Comparison of ENCODE assay signal across 1 cellular context in the genomic region with DNA sequence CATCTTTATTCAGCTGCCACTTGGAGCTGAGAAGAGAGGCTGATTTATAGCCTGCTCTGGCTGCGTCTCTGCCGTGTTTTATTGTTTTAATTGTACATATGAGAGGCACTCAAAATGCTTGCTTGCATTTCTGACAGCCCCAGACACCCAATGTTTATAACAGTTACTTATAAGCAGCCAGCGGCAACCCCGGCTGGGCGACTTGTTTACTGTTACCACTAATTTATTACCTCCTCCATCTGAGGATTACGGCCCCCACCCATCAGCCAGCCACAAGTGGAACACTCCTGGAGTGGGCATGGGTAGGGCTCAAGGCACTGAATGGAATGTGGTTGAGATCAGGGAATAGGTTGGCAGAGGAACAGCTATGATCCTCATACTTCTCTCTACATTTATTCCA.
TF ChIP-seq lines count a peak whose summit lies in the region.

No MANE protein-coding gene starts in this region.

TF ChIP-seq in HEK293, 187 proteins besides CTCF, POLR2A, EP300 and RAD21 (continued from another document and continues in another):
- TF ChIP-seq ZBTB21 (tag by site-specific recombination; IDR thresholded peaks at IDR 0.05) (no peak), GLI4 (tag by site-specific recombination; IDR thresholded peaks at IDR 0.05) (no peak), GLI2 (tag by site-specific recombination; IDR thresholded peaks at IDR 0.05; ENCODE audit: borderline replicate concordance, low read depth) (no peak), PRDM6 (tag by site-specific recombination; IDR thresholded peaks at IDR 0.05) (peak; percentile 59), ZNF391 (tag by site-specific recombination; IDR thresholded peaks at IDR 0.05; ENCODE audit: borderline replicate concordance, low read depth) (no peak), ZNF157 (tag by site-specific recombination; IDR thresholded peaks at IDR 0.05) (no peak), SCRT2 (tag by site-specific recombination; IDR thresholded peaks at IDR 0.05) (peak; percentile 88), EGR2 (tag by site-specific recombination; IDR thresholded peaks at IDR 0.05; ENCODE audit: low read depth) (no peak), SP7 (tag by site-specific recombination; IDR thresholded peaks at IDR 0.05) (peak; percentile 93), TRIM28 (IDR thresholded peaks at IDR 0.05; ENCODE audit: borderline replicate concordance, low read length) (no peak), ZNF223 (tag by site-specific recombination; IDR thresholded peaks at IDR 0.05) (no peak), ZNF843 (tag by site-specific recombination; IDR thresholded peaks at IDR 0.05) (peak; percentile 82), ZNF549 (tag by site-specific recombination; IDR thresholded peaks at IDR 0.05) (no peak), ZNF155 (tag by site-specific recombination; IDR thresholded peaks at IDR 0.05) (no peak), ZBTB6 (tag by site-specific recombination; IDR thresholded peaks at IDR 0.05) (0 out of 2 replicates have a peak, but pooled peaks have one; percentile 37), ZNF302 (tag by site-specific recombination; IDR thresholded peaks at IDR 0.05; ENCODE audit: low read depth) (no peak), ZIC2 (tag by site-specific recombination; IDR thresholded peaks at IDR 0.05) (peak; percentile 75), ZNF768 (tag by site-specific recombination; IDR thresholded peaks at IDR 0.05) (no peak), BCL6B (tag by site-specific recombination; IDR thresholded peaks at IDR 0.05) (no peak), SP2 (tag by site-specific recombination; IDR thresholded peaks at IDR 0.05) (no peak), HOXC10 (CRISPR knock-in tag; IDR thresholded peaks at IDR 0.05) (no peak), ZNF777 (tag by site-specific recombination; IDR thresholded peaks at IDR 0.05; ENCODE audit: borderline replicate concordance) (no peak), REPIN1 (tag by site-specific recombination; IDR thresholded peaks at IDR 0.05; ENCODE audit: low read depth) (no peak), ZNF148 (tag by site-specific recombination; IDR thresholded peaks at IDR 0.05; ENCODE audit: borderline replicate concordance) (no peak), ZXDB (tag by site-specific recombination; IDR thresholded peaks at IDR 0.05) (no peak), ZNF426 (tag by site-specific recombination; IDR thresholded peaks at IDR 0.05) (no peak), ZNF292 (tag by site-specific recombination; IDR thresholded peaks at IDR 0.05; ENCODE audit: borderline replicate concordance, low read depth) (no peak), YY1 (tag by site-specific recombination; IDR thresholded peaks at IDR 0.05) (no peak), SCRT1 (tag by site-specific recombination; IDR thresholded peaks at IDR 0.05; ENCODE audit: borderline replicate concordance) (peak; percentile 79), ZNF560 (tag by site-specific recombination; IDR thresholded peaks at IDR 0.05; ENCODE audit: borderline replicate concordance) (no peak), ZNF221 (tag by site-specific recombination; IDR thresholded peaks at IDR 0.05; ENCODE audit: borderline replicate concordance) (no peak), ZNF341 (tag by site-specific recombination; IDR thresholded peaks at IDR 0.05; ENCODE audit: low read depth) (no peak), ZNF169 (tag by site-specific recombination; IDR thresholded peaks at IDR 0.05) (no peak), MYNN (tag by site-specific recombination; IDR thresholded peaks at IDR 0.05; ENCODE audit: borderline replicate concordance) (no peak), OSR2 (tag by site-specific recombination; IDR thresholded peaks at IDR 0.05) (peak; percentile 88), ZNF174 (tag by site-specific recombination; IDR thresholded peaks at IDR 0.05) (no peak)
- TF ChIP-seq, protein P1, sequence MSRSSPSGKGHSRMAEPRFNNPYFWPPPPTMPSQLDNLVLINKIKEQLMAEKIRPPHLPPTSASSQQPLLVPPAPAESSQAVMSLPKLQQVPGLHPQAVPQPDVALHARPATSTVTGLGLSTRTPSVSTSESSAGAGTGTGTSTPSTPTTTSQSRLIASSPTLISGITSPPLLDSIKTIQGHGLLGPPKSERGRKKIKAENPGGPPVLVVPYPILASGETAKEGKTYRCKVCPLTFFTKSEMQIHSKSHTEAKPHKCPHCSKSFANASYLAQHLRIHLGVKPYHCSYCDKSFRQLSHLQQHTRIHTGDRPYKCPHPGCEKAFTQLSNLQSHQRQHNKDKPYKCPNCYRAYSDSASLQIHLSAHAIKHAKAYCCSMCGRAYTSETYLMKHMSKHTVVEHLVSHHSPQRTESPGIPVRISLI (tag by site-specific recombination; IDR thresholded peaks at IDR 0.05): no peak
- TF ChIP-seq, protein P2, sequence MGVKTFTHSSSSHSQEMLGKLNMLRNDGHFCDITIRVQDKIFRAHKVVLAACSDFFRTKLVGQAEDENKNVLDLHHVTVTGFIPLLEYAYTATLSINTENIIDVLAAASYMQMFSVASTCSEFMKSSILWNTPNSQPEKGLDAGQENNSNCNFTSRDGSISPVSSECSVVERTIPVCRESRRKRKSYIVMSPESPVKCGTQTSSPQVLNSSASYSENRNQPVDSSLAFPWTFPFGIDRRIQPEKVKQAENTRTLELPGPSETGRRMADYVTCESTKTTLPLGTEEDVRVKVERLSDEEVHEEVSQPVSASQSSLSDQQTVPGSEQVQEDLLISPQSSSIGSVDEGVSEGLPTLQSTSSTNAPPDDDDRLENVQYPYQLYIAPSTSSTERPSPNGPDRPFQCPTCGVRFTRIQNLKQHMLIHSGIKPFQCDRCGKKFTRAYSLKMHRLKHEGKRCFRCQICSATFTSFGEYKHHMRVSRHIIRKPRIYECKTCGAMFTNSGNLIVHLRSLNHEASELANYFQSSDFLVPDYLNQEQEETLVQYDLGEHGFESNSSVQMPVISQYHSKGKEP (tag by site-specific recombination; IDR thresholded peaks at IDR 0.05): peak; percentile 95
- TF ChIP-seq, protein P3, sequence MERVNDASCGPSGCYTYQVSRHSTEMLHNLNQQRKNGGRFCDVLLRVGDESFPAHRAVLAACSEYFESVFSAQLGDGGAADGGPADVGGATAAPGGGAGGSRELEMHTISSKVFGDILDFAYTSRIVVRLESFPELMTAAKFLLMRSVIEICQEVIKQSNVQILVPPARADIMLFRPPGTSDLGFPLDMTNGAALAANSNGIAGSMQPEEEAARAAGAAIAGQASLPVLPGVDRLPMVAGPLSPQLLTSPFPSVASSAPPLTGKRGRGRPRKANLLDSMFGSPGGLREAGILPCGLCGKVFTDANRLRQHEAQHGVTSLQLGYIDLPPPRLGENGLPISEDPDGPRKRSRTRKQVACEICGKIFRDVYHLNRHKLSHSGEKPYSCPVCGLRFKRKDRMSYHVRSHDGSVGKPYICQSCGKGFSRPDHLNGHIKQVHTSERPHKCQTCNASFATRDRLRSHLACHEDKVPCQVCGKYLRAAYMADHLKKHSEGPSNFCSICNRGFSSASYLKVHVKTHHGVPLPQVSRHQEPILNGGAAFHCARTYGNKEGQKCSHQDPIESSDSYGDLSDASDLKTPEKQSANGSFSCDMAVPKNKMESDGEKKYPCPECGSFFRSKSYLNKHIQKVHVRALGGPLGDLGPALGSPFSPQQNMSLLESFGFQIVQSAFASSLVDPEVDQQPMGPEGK (tag by site-specific recombination; IDR thresholded peaks at IDR 0.05): no peak
- TF ChIP-seq, protein P4, sequence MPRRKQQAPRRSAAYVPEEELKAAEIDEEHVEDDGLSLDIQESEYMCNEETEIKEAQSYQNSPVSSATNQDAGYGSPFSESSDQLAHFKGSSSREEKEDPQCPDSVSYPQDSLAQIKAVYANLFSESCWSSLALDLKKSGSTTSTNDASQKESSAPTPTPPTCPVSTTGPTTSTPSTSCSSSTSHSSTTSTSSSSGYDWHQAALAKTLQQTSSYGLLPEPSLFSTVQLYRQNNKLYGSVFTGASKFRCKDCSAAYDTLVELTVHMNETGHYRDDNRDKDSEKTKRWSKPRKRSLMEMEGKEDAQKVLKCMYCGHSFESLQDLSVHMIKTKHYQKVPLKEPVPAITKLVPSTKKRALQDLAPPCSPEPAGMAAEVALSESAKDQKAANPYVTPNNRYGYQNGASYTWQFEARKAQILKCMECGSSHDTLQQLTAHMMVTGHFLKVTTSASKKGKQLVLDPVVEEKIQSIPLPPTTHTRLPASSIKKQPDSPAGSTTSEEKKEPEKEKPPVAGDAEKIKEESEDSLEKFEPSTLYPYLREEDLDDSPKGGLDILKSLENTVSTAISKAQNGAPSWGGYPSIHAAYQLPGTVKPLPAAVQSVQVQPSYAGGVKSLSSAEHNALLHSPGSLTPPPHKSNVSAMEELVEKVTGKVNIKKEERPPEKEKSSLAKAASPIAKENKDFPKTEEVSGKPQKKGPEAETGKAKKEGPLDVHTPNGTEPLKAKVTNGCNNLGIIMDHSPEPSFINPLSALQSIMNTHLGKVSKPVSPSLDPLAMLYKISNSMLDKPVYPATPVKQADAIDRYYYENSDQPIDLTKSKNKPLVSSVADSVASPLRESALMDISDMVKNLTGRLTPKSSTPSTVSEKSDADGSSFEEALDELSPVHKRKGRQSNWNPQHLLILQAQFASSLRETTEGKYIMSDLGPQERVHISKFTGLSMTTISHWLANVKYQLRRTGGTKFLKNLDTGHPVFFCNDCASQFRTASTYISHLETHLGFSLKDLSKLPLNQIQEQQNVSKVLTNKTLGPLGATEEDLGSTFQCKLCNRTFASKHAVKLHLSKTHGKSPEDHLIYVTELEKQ (tag by site-specific recombination; IDR thresholded peaks at IDR 0.05; ENCODE audit: borderline replicate concordance): 0 out of 2 replicates have a peak, but pooled peaks have one; percentile 28
- TF ChIP-seq, protein P5, sequence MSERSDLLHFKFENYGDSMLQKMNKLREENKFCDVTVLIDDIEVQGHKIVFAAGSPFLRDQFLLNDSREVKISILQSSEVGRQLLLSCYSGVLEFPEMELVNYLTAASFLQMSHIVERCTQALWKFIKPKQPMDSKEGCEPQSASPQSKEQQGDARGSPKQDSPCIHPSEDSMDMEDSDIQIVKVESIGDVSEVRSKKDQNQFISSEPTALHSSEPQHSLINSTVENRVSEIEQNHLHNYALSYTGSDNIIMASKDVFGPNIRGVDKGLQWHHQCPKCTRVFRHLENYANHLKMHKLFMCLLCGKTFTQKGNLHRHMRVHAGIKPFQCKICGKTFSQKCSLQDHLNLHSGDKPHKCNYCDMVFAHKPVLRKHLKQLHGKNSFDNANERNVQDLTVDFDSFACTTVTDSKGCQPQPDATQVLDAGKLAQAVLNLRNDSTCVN (tag by site-specific recombination; optimal IDR thresholded peaks at IDR 0.05): no peak
